18 cellular contexts compared by ENCODE assay signal in the genomic region with DNA sequence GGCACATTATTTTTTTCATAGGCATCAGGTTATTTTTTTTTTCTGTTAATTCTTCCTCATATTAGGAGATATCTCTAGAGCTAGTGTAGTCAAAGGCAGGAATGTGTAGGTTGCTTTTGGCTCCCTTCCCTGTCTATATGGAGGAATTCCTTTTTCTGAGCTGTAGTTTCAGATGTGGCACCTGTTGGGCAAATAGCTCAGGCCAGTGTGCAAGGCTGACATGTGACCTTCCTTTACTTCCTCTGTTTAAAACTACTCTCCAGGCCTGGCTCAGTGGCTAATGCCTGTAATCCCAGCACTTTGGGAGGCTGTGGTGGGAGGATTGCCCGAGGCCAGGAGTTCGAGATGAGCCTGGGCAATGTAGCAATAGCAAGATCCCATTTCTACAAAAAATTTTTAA. TPM values are rescaled to one million over a fixed set of nuclear protein-coding genes. Genes with fewer than 3 reads are reported as not detected.
DNase-seq lines count a peak whose midpoint lies in the region; FAIRE-seq and TF ChIP-seq lines count a peak whose summit lies in the region.
"Had no signal": no experiment of that assay in that cellular context is flagged by ENCODE, and none has a peak within 500 bp of the region (broad histone marks: within the 10 kb centered on the region; RNA-seq: fewer than 3 reads in every experiment).

No MANE protein-coding gene starts in this region.

- TF ChIP-seq RAD21 in SK-N-SH (IDR thresholded peaks at IDR 0.05; ENCODE audit: low read length): no peak

- H3K4me1 Mint-ChIP-seq in osteocyte (ENCODE audit: unreplicated experiment): no peaks in the 10 kb centered on the region

- H3K36me3 ChIP-seq in neutrophil (peaks cover 28% of the 10 kb centered on the region), vagina (peaks cover 0 to 6% of the 10 kb centered on the region in 2 donors), SK-N-SH (replicated peaks in 1 of 2; ENCODE audit: control insufficient read depth in 1 of 2, insufficient read depth in 2 of 2, low read length in 1 of 2) (peaks cover 0 to 13% of the 10 kb centered on the region in 2 experiments)

- no peak overlapping the region for H3K4me3 Mint-ChIP-seq in osteocyte (ENCODE audit: unreplicated experiment)

- H3K9ac ChIP-seq in SK-N-SH: no peak overlapping the region
- H3K9ac ChIP-seq: BLaER1 treated with 17β-estradiol and CSF1 and Interleukin-3, amounts not matched to agents 10 nM and 100 nM had no signal

- H3K27me3 Mint-ChIP-seq in osteocyte (ENCODE audit: unreplicated experiment): no peaks in the 10 kb centered on the region
- H3K27me3 Mint-ChIP-seq: IgD-negative memory B cell had no signal

- H3K4me2 ChIP-seq in SK-N-SH: no peak overlapping the region

- no peaks in the 10 kb centered on the region for H3K9me3 Mint-ChIP-seq in osteocyte (ENCODE audit: unreplicated experiment)
- H3K9me3 Mint-ChIP-seq: IgD-negative memory B cell had no signal

- no peak for FAIRE-seq in D721Med (lab: Jason Lieb, UNC)
- FAIRE-seq: H1 had no signal

- H3K4me1 ChIP-seq in neutrophil (ENCODE audit: control insufficient read depth in 1 of 2, insufficient read depth in 1 of 2, low read depth in 1 of 2, low read length in 1 of 2) (peaks cover 25 to 28% of the 10 kb centered on the region in 2 experiments), vagina (peaks cover 17% of the 10 kb centered on the region), SK-N-SH (ENCODE audit: control insufficient read depth in 1 of 2, insufficient read depth in 2 of 2, low read depth in 1 of 2, low read length in 1 of 2) (peaks cover 0 to 5% of the 10 kb centered on the region in 2 experiments; a peak in 1 of 4 replicates)

- H3K9me3 ChIP-seq in neutrophil (no peaks in the 10 kb centered on the region), vagina (no peaks in the 10 kb centered on the region), SK-N-SH (no peaks in the 10 kb centered on the region)
- H3K9me3 ChIP-seq: BLaER1 treated with 17β-estradiol and CSF1 and Interleukin-3, amounts not matched to agents 10 nM and 100 nM had no signal

- no peaks in the 10 kb centered on the region for H4K20me1 ChIP-seq in SK-N-SH (ENCODE audit: insufficient read depth)
- H4K20me1 ChIP-seq: BLaER1 treated with 17β-estradiol and CSF1 and Interleukin-3, amounts not matched to agents 10 nM and 100 nM had no signal

- H3K4me3 ChIP-seq in neutrophil (ENCODE audit: low read depth in 1 of 2, low read length in 1 of 2): no peak overlapping the region
- no peak overlapping the region for H3K4me3 ChIP-seq in vagina
- no peak overlapping the region for H3K4me3 ChIP-seq in SK-N-SH (ENCODE audit: low read depth in 2 of 2, low read length in 1 of 2)
- H3K4me3 ChIP-seq: BLaER1 treated with 17β-estradiol and CSF1 and Interleukin-3, amounts not matched to agents 10 nM and 100 nM had no signal

- H3K27ac Mint-ChIP-seq in osteocyte (ENCODE audit: unreplicated experiment): no peak overlapping the region

- DNase-seq in NOMO-1 treated with DMSO at 0.1 percent for 48 hours (lab: John Stamatoyannopoulos, UW; ENCODE audit: unreplicated experiment) (peak; percentile 7), NOMO-1 treated with dmso at 0.1 percent for 144 hours (lab: John Stamatoyannopoulos, UW; ENCODE audit: unreplicated experiment) (no peak), RWPE1 (ENCODE audit: low spot score) (no peak), vagina (ENCODE audit: extremely low spot score in 2 of 2) (no peak), osteocyte (ENCODE audit: extremely low spot score, unreplicated experiment) (no peak), D721Med (ENCODE audit: insufficient read length, low spot score) (no peak), SK-N-SH (no peak)
- DNase-seq: 8988T, GF-D8, NCI-H1048, NCI-H1694 treated with DMSO at 0.1 percent for 48 hours, NCI-H345, NCI-H748 treated with DMSO at 0.1 percent for 48 hours, PC-3 had no signal

- H3K79me2 ChIP-seq in SK-N-SH (ENCODE audit: insufficient read depth): no peaks in the 10 kb centered on the region

- H3K27me3 ChIP-seq in neutrophil (no peaks in the 10 kb centered on the region), vagina (no peaks in the 10 kb centered on the region), SK-N-SH (ENCODE audit: insufficient read depth) (no peaks in the 10 kb centered on the region)
- H3K27me3 ChIP-seq: BLaER1 treated with 17β-estradiol and CSF1 and Interleukin-3, amounts not matched to agents 10 nM and 100 nM had no signal

- POLR2A ChIA-PET in RWPE1 (lab: Yijun Ruan, JAX; ENCODE audit: low non-redundant PET) (no interaction called here), SK-N-SH (lab: Yijun Ruan, JAX) (no interaction called here)

- intact Hi-C loops in vagina (cut with DNase I): no loop called here

- H3K36me3 Mint-ChIP-seq in osteocyte (ENCODE audit: unreplicated experiment): peaks cover 11% of the 10 kb centered on the region

- H3F3A ChIP-seq in SK-N-SH (replicated peaks; ENCODE audit: insufficient read depth): peaks cover 9% of the 10 kb centered on the region

- H2AFZ ChIP-seq in SK-N-SH (ENCODE audit: low read depth): no peak overlapping the region

- no peak for TF ChIP-seq EP300 in SK-N-SH (IDR thresholded peaks at IDR 0.05; ENCODE audit: borderline replicate concordance in 1 of 2, low read depth in 1 of 2, low read length in 1 of 2)

- no peaks in the 10 kb centered on the region for H3K9me2 ChIP-seq in SK-N-SH

- CTCF ChIA-PET in RWPE1 (lab: Yijun Ruan, JAX): interaction anchor here (0.6 to 0.7 kb wide), 2 partner anchors 58 to 269 kb away, joined by 4 read pairs; no protein-coding TSS in a partner anchor
- CTCF ChIA-PET in SK-N-SH (lab: Yijun Ruan, JAX): interaction anchor here (0.9 kb wide), 1 partner anchor 12 kb away, joined by 3 read pairs; no protein-coding TSS in a partner anchor

- 100% methylated on average over 2 of the region's 2 CpGs for WGBS in SK-N-SH (ENCODE audit: low lambda C conversion rate)

- TF ChIP-seq CTCF in RWPE1 (conservative IDR thresholded peaks at IDR 0.05; ENCODE audit: low read depth): no peak
- TF ChIP-seq CTCF in neutrophil (IDR thresholded peaks at IDR 0.05): no peak
- no peak for TF ChIP-seq CTCF in vagina (IDR thresholded peaks at IDR 0.05)
- no peak for TF ChIP-seq CTCF in osteocyte (IDR thresholded peaks at IDR 0.05)
- TF ChIP-seq CTCF in D721Med (IDR thresholded peaks at IDR 0.05; ENCODE audit: insufficient read depth, missing control alignments): no peak
- no peak for TF ChIP-seq CTCF in SK-N-SH (IDR thresholded peaks at IDR 0.05)

- peak overlapping the region; percentile 1; the same call in 1 of the 2 replicates for H3K27ac ChIP-seq in RWPE1
- H3K27ac ChIP-seq in neutrophil: peak overlapping the region; percentile 60
- H3K27ac ChIP-seq in vagina: peak overlapping the region; percentile 39
- no peak overlapping the region for H3K27ac ChIP-seq in SK-N-SH (ENCODE audit: low read depth in 2 of 2, low read length in 1 of 2)

- no peak for TF ChIP-seq POLR2A in vagina (IDR thresholded peaks at IDR 0.05)

TF ChIP-seq in SK-N-SH, 30 proteins besides CTCF, POLR2A, EP300 and RAD21:
- TF ChIP-seq, protein P1, sequence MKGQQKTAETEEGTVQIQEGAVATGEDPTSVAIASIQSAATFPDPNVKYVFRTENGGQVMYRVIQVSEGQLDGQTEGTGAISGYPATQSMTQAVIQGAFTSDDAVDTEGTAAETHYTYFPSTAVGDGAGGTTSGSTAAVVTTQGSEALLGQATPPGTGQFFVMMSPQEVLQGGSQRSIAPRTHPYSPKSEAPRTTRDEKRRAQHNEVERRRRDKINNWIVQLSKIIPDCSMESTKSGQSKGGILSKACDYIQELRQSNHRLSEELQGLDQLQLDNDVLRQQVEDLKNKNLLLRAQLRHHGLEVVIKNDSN (IDR thresholded peaks at IDR 0.05; ENCODE audit: borderline replicate concordance, low read depth): no peak
- TF ChIP-seq YY1 (IDR thresholded peaks at IDR 0.05; ENCODE audit: low read depth) (no peak), FOSL2 (IDR thresholded peaks at IDR 0.05; ENCODE audit: borderline replicate concordance, low read depth) (no peak), SMC3 (IDR thresholded peaks at IDR 0.05; ENCODE audit: low read depth, low read length) (no peak), TEAD4 (IDR thresholded peaks at IDR 0.05; ENCODE audit: borderline replicate concordance, insufficient read depth) (no peak), NFIC (IDR thresholded peaks at IDR 0.05; ENCODE audit: borderline replicate concordance) (no peak), GATA2 (CRISPR knock-in tag; IDR thresholded peaks at IDR 0.05) (no peak), NRF1 (IDR thresholded peaks at IDR 0.05; ENCODE audit: low read depth, low read length) (no peak), RCOR1 (IDR thresholded peaks at IDR 0.05; ENCODE audit: low read length) (no peak), POLR2AphosphoS5 (IDR thresholded peaks at IDR 0.05; ENCODE audit: low read depth, low read length) (no peak), MEF2A (IDR thresholded peaks at IDR 0.05; ENCODE audit: borderline replicate concordance, low read depth) (no peak), CHD2 (IDR thresholded peaks at IDR 0.05; ENCODE audit: low read length, partially characterized antibody) (no peak), RFX5 (IDR thresholded peaks at IDR 0.05; ENCODE audit: low read length) (no peak), FOXM1 (IDR thresholded peaks at IDR 0.05; ENCODE audit: low read depth) (no peak)
TF ChIP-seq in SK-N-SH: peak in this region for 0.

RNA-seq across cellular contexts. Expression of a gene that starts 40.5 kb away (rescaled TPM):
- total RNA-seq in vagina (12.0 TPM), osteocyte (4.9 and 6.1 TPM in 2 replicates)
- 1.5 and 1.6 TPM in 2 replicates for polyA plus RNA-seq in SK-N-SH (2012; rRNA removed)
- polyA plus RNA-seq in SK-N-SH (2012; cell fraction: cytosol; rRNA removed): 1.4 and 1.7 TPM in 2 replicates
- polyA plus RNA-seq in SK-N-SH (2012; cell fraction: nucleus; rRNA removed): 3.2 and 4.1 TPM in 2 replicates

Comparison
In these comparisons a context has a peak if more than half of its experiments do, and no peak if none do; other contexts are left out.
1. H3K27ac ChIP-seq: peak in RWPE1 (single experiment), neutrophil (single experiment) and vagina (single experiment); none in SK-N-SH (0 of 2).